In the genomic region with DNA sequence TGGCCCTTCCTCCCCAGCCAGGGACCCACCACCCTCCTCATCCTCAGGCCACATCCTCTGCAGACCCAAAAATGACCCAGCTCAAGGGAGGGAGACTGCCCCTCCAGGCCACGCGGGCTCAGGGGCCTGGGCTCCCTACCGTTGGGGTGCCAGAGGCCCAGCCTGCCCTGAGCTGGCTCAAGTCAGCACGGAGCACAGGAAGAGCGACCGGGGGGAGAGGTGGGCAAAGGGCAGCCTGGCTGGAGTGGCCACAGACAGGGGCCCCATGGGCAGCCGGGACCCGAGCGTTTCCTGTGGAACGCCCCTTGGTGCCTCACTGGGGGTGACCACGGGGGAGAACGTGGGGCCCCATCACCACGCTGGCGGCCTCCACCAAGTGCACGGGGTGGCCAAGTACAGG, we compare ENCODE assay signal across 30 cellular contexts.
"Had no signal": no experiment of that assay in that cellular context is flagged by ENCODE, and none has a peak within 500 bp of the region (broad histone marks: within the 10 kb centered on the region; RNA-seq: fewer than 3 reads in every experiment).

No MANE protein-coding gene starts in this region.

- H3K9ac ChIP-seq: parathyroid adenoma had no signal

- H3K27me3 ChIP-seq: ovary, testis, transverse colon, upper lobe of right lung, uterus had no signal

- H3K27me3 Mint-ChIP-seq: natural killer cell treated with Interleukin-12 subunit alpha and Interleukin-12 subunit beta and Interleukin-15 and Interleukin-18, amount 100 ng/mL, for 72 hours; progenitor cell of endocrine pancreas; stimulated activated naive CD8-positive, alpha-beta T cell treated with anti-CD3 and anti-CD28 coated beads, Interleukin-15, amount 100 ng/mL, for 72 hours had no signal

- H3K4me1 Mint-ChIP-seq: neural crest cell; stimulated activated memory B cell treated with anti-CD40 and anti-IgM and Interleukin-4, amounts not matched to agents 10 μg/mL and 1 μg/mL and 100 μg/mL, for 72 hours; stimulated activated naive CD8-positive, alpha-beta T cell treated with anti-CD3 and anti-CD28 coated beads, Interleukin-15, amount 100 ng/mL, for 72 hours had no signal

- H3K36me3 ChIP-seq: ovary, spleen, transverse colon, upper lobe of right lung, uterus had no signal

- H3K9me3 Mint-ChIP-seq: naive thymus-derived CD8-positive, alpha-beta T cell; natural killer cell treated with Interleukin-12 subunit alpha and Interleukin-12 subunit beta and Interleukin-15 and Interleukin-18, amount 100 ng/mL, for 72 hours; nephron progenitor cell; neural crest cell; stimulated activated naive CD8-positive, alpha-beta T cell treated with anti-CD3 and anti-CD28 coated beads, Interleukin-15, amount 100 ng/mL, for 72 hours had no signal

- H3K27ac ChIP-seq: ovary, parathyroid adenoma, psoas muscle, skin epidermis, spleen, suprapubic skin, testis, tibial artery, transverse colon, upper lobe of right lung, uterus had no signal

- H3K36me3 Mint-ChIP-seq: natural killer cell treated with Interleukin-12 subunit alpha and Interleukin-12 subunit beta and Interleukin-15 and Interleukin-18, amount 100 ng/mL, for 72 hours; stimulated activated memory B cell treated with anti-CD40 and anti-IgM and Interleukin-4, amounts not matched to agents 10 μg/mL and 1 μg/mL and 100 μg/mL, for 72 hours had no signal

- H3K4me3 Mint-ChIP-seq: naive B cell; naive thymus-derived CD8-positive, alpha-beta T cell; natural killer cell treated with Interleukin-12 subunit alpha and Interleukin-12 subunit beta and Interleukin-15 and Interleukin-18, amount 100 ng/mL, for 72 hours; nephron progenitor cell; neural crest cell; stimulated activated memory B cell treated with anti-CD40 and anti-IgM and Interleukin-4, amounts not matched to agents 10 μg/mL and 1 μg/mL and 100 μg/mL, for 72 hours; stimulated activated naive CD8-positive, alpha-beta T cell treated with anti-CD3 and anti-CD28 coated beads, Interleukin-15, amount 100 ng/mL, for 72 hours had no signal

- DNase-seq: naive B cell; naive thymus-derived CD8-positive, alpha-beta T cell; nephron progenitor cell; occipital lobe; ovary; posterior cingulate gyrus; spleen; stimulated activated CD4-positive, alpha-beta T cell treated with anti-CD3 and anti-CD28 coated beads, Interleukin-12 subunit alpha, Interleukin-12 subunit beta, amount 100 ng/mL, for 4 hours; stimulated activated CD4-positive, alpha-beta T cell treated with anti-CD3 and anti-CD28 coated beads, Interleukin-1b, Interleukin-23, amount 100 ng/mL, for 48 hours; stimulated activated CD4-positive, alpha-beta T cell treated with anti-CD3 and anti-CD28 coated beads, Interleukin-4, amount 100 ng/mL, for 1 hour; stimulated activated CD4-positive, alpha-beta T cell treated with anti-CD3 and anti-CD28 coated beads, Interleukin-4, amount 100 ng/mL, for 4 hours; stimulated activated CD8-positive, alpha-beta memory T cell treated with anti-CD3 and anti-CD28 coated beads, Interleukin-4, amount 100 ng/mL, for 48 hours; stimulated activated naive CD4-positive, alpha-beta T cell; stimulated activated naive CD8-positive, alpha-beta T cell treated with anti-CD3 and anti-CD28 coated beads, Interleukin-15, amount 100 ng/mL, for 72 hours; stimulated activated naive CD8-positive, alpha-beta T cell treated with anti-CD3 and anti-CD28 coated beads, Interleukin-15, Interleukin-2, amounts not matched to agents 100 U/mL and 50 U/mL, for 24 hours; substantia nigra; testis; tibial artery; transverse colon; upper lobe of right lung; uterus had no signal

- H3K4me2 ChIP-seq: smooth muscle cell had no signal

- H3K9me3 ChIP-seq: ovary, psoas muscle, spleen, suprapubic skin, testis, tibial artery, transverse colon, upper lobe of right lung, uterus had no signal

- H3K4me1 ChIP-seq: parathyroid adenoma, testis, tibial artery, transverse colon, upper lobe of right lung, uterus had no signal

- H3K79me2 ChIP-seq: parathyroid adenoma had no signal

- H3K27ac Mint-ChIP-seq: naive thymus-derived CD8-positive, alpha-beta T cell; natural killer cell treated with Interleukin-12 subunit alpha and Interleukin-12 subunit beta and Interleukin-15 and Interleukin-18, amount 100 ng/mL, for 72 hours; nephron progenitor cell; progenitor cell of endocrine pancreas; stimulated activated memory B cell treated with anti-CD40 and anti-IgM and Interleukin-4, amounts not matched to agents 10 μg/mL and 1 μg/mL and 100 μg/mL, for 72 hours had no signal

- H2AFZ ChIP-seq: parathyroid adenoma had no signal

- H3K4me3 ChIP-seq: ovary, psoas muscle, skin epidermis, smooth muscle cell, spleen, suprapubic skin, testis, tibial artery, transverse colon, upper lobe of right lung, uterus had no signal
